8 cellular contexts compared by ENCODE assay signal in genomic region chr12:76879710-76880025, GRCh38. TPM values are rescaled to one million over a fixed set of nuclear protein-coding genes. Genes with fewer than 3 reads are reported as not detected.
DNase-seq lines count a peak whose midpoint lies in the region; ATAC-seq and TF ChIP-seq lines count a peak whose summit lies in the region.

No MANE protein-coding gene starts in this region.

- no peaks in the 10 kb centered on the region for H3K79me2 ChIP-seq in OCI-LY3 (ENCODE audit: low read length)

- no peak overlapping the region for H3K4me3 ChIP-seq in CD8-positive, alpha-beta memory T cell (ENCODE audit: low read length)
- H3K4me3 ChIP-seq in OCI-LY3 (ENCODE audit: low read length) = peak overlapping the region; percentile 99
- H3K4me3 ChIP-seq in endodermal cell (ENCODE audit: low read length) = peak overlapping the region; percentile 90
- peak overlapping the region; percentile 94 for H3K4me3 ChIP-seq in neuron (ENCODE audit: low read length)

- H3K27me3 Mint-ChIP-seq in CD8-positive, alpha-beta memory T cell = peaks cover 42 to 73% of the 10 kb centered on the region in 2 donors
- peaks cover 10% of the 10 kb centered on the region for H3K27me3 Mint-ChIP-seq in endodermal cell (ENCODE audit: insufficient read depth)

- DNase-seq in CD8-positive, alpha-beta memory T cell = no peak
- DNase-seq in endodermal cell (no peak), midbrain (lab: John Stamatoyannopoulos, UW) (no peak), NAMALWA (ENCODE audit: low spot score) (no peak), SW480 (ENCODE audit: low spot score) (no peak)

- H4K20me1 ChIP-seq in OCI-LY3 (ENCODE audit: insufficient read depth, low read length) = no peaks in the 10 kb centered on the region

- peaks cover 20% of the 10 kb centered on the region for H3K27me3 ChIP-seq in CD8-positive, alpha-beta memory T cell (ENCODE audit: insufficient read depth, low read length, poor library complexity, severe bottlenecking)
- H3K27me3 ChIP-seq in OCI-LY3 (ENCODE audit: low read depth, low read length) (peaks cover 11% of the 10 kb centered on the region), endodermal cell (ENCODE audit: control insufficient read depth, insufficient read depth, low read length, poor library complexity, severe bottlenecking) (peaks cover 19% of the 10 kb centered on the region), neuron (ENCODE audit: insufficient read depth, low read length) (no peaks in the 10 kb centered on the region)

- H2AFZ ChIP-seq in OCI-LY3 (ENCODE audit: low read depth, low read length) (peak overlapping the region; percentile 94; the same call in 1 of the 2 replicates), neuron (ENCODE audit: low read depth, low read length) (peak overlapping the region; percentile 84)

- H3K4me2 ChIP-seq in OCI-LY3 (ENCODE audit: low read length) = peak overlapping the region; percentile 97

- POLR2A ChIA-PET in CD8-positive, alpha-beta memory T cell (lab: Charles Lee) = no interaction called here

- peak overlapping the region; percentile 61 to 84 (median 80) for H3K4me3 Mint-ChIP-seq in CD8-positive, alpha-beta memory T cell
- H3K4me3 Mint-ChIP-seq in endodermal cell = peak overlapping the region; percentile 88

- no peaks in the 10 kb centered on the region for H3K36me3 ChIP-seq in CD8-positive, alpha-beta memory T cell (ENCODE audit: insufficient read depth, low read length)
- no peaks in the 10 kb centered on the region for H3K36me3 ChIP-seq in OCI-LY3 (replicated peaks; ENCODE audit: low read depth, low read length)
- H3K36me3 ChIP-seq in endodermal cell (ENCODE audit: control insufficient read depth, insufficient read depth, low read length) = no peaks in the 10 kb centered on the region
- H3K36me3 ChIP-seq in neuron (ENCODE audit: insufficient read depth, low read length) = peaks cover 3% of the 10 kb centered on the region

- H3K27ac ChIP-seq in CD8-positive, alpha-beta memory T cell (ENCODE audit: low read depth, low read length) = no peak overlapping the region
- no peak overlapping the region for H3K27ac ChIP-seq in OCI-LY3 (ENCODE audit: low read length)
- peak overlapping the region; percentile 98 for H3K27ac ChIP-seq in endodermal cell (ENCODE audit: low read depth, low read length)

- TF ChIP-seq CTCF in OCI-LY3 (IDR thresholded peaks at IDR 0.05; ENCODE audit: low read depth, low read length) (no peak), endodermal cell (conservative IDR thresholded peaks at IDR 0.05) (no peak)

- no peak overlapping the region for H3K27ac Mint-ChIP-seq in CD8-positive, alpha-beta memory T cell
- H3K27ac Mint-ChIP-seq in endodermal cell = peak overlapping the region; percentile 92

- 56% methylated on average over 6 of the region's 6 CpGs for WGBS in endodermal cell (ENCODE audit: insufficient coverage in 1 of 2, insufficient read length in 1 of 2), 2 experiments

- H3K9me3 Mint-ChIP-seq in CD8-positive, alpha-beta memory T cell = no peaks in the 10 kb centered on the region
- no peaks in the 10 kb centered on the region for H3K9me3 Mint-ChIP-seq in endodermal cell

- ATAC-seq in HG03439 (IDR thresholded peaks at IDR 0.05; ENCODE audit: unreplicated experiment) = no peak

- CTCF ChIA-PET in CD8-positive, alpha-beta memory T cell (lab: Charles Lee) = no interaction called here

- peak overlapping the region; percentile 88 for H3K9ac ChIP-seq in OCI-LY3 (ENCODE audit: low read length)
- H3K9ac ChIP-seq in endodermal cell (ENCODE audit: extremely low read depth, low read length, poor library complexity, severe bottlenecking) = peak overlapping the region; percentile 79

- peaks cover 6% of the 10 kb centered on the region for H3K4me1 ChIP-seq in CD8-positive, alpha-beta memory T cell (ENCODE audit: insufficient read depth, low read length)
- H3K4me1 ChIP-seq in OCI-LY3 (ENCODE audit: low read length) (peaks cover 7% of the 10 kb centered on the region), endodermal cell (ENCODE audit: control insufficient read depth, insufficient read depth, low read length) (peaks cover 6% of the 10 kb centered on the region), neuron (ENCODE audit: insufficient read depth, low read length) (peaks cover 23% of the 10 kb centered on the region)

- H3K4me1 Mint-ChIP-seq in CD8-positive, alpha-beta memory T cell = peaks cover 12 to 22% (median 13%) of the 10 kb centered on the region in 3 donors
- peaks cover 24% of the 10 kb centered on the region for H3K4me1 Mint-ChIP-seq in endodermal cell

- no peaks in the 10 kb centered on the region for H3K9me3 ChIP-seq in CD8-positive, alpha-beta memory T cell (ENCODE audit: low read length)
- H3K9me3 ChIP-seq in OCI-LY3 (ENCODE audit: insufficient read depth, low read length) = no peaks in the 10 kb centered on the region
- H3K9me3 ChIP-seq in endodermal cell (ENCODE audit: control insufficient read depth, low read length) = no peaks in the 10 kb centered on the region
- H3K9me3 ChIP-seq in neuron (ENCODE audit: low read length) = no peaks in the 10 kb centered on the region

- no peaks in the 10 kb centered on the region for H3K36me3 Mint-ChIP-seq in CD8-positive, alpha-beta memory T cell
- no peaks in the 10 kb centered on the region for H3K36me3 Mint-ChIP-seq in endodermal cell (ENCODE audit: low read depth)

RNA-seq across cellular contexts. Expression of gene CSRP2, which starts 0.8 kb away (rescaled TPM):
- total RNA-seq in CD8-positive, alpha-beta memory T cell = under 1 TPM; 0.33 to 0.77 TPM
- 0.24 TPM for polyA plus RNA-seq in CD8-positive, alpha-beta memory T cell
- 100 to 1,000 TPM in 1 of 2 donors, 10 to 100 TPM in 1; 74.7 to 121 TPM for total RNA-seq in endodermal cell
- polyA plus RNA-seq in endodermal cell (2013, experiment 1 of 2) = 266 TPM
- polyA plus RNA-seq in endodermal cell (2013, experiment 2 of 2) = 273 TPM

Comparison
In these comparisons a context has a peak if more than half of its experiments do, and no peak if none do; other contexts are left out.
1. RNA of gene CSRP2, which starts 0.8 kb away (total RNA-seq): 74.7 to 121 TPM in endodermal cell; 0.33 to 0.77 TPM in CD8-positive, alpha-beta memory T cell; every median in the first group is over 10 times any median in the second.